In genomic region chr2:121659933-121660332, GRCh38 we compare ENCODE assay signal across 1 cellular context.
TF ChIP-seq lines count a peak whose summit lies in the region.

No MANE protein-coding gene starts in this region.

TF ChIP-seq in HepG2, 621 proteins besides CTCF, POLR2A, EP300 and RAD21 (continued from another document and continues in another):
- peak; percentile 33; the same call in 1 of the 2 replicates for TF ChIP-seq ARID4A (CRISPR knock-in tag; IDR thresholded peaks at IDR 0.05; ENCODE audit: borderline replicate concordance)
- no peak for TF ChIP-seq PLRG1 (conservative IDR thresholded peaks at IDR 0.05)
- no peak for TF ChIP-seq ATF2 (CRISPR knock-in tag; IDR thresholded peaks at IDR 0.05)
- no peak for TF ChIP-seq PHF8 (CRISPR knock-in tag; IDR thresholded peaks at IDR 0.05)
- no peak for TF ChIP-seq ATF3 (CRISPR knock-in tag; IDR thresholded peaks at IDR 0.05)
- 0 out of 2 replicates have a peak, but pooled peaks have one; percentile 39 for TF ChIP-seq ELF1 (CRISPR knock-in tag; IDR thresholded peaks at IDR 0.05)
- peak; percentile 74; the same call in 1 of the 2 replicates for TF ChIP-seq MEF2D (CRISPR knock-in tag; IDR thresholded peaks at IDR 0.05)
- no peak for TF ChIP-seq RERE (CRISPR knock-in tag; IDR thresholded peaks at IDR 0.05; ENCODE audit: low read depth)
- TF ChIP-seq ZNF670 (CRISPR knock-in tag; IDR thresholded peaks at IDR 0.05; ENCODE audit: borderline replicate concordance): peak; percentile 30; the same call in 1 of the 2 replicates
- peak; percentile 59; the same call in 1 of the 2 replicates for TF ChIP-seq SPEN (CRISPR knock-in tag; IDR thresholded peaks at IDR 0.05; ENCODE audit: low read depth)
- no peak for TF ChIP-seq WIZ (CRISPR knock-in tag; IDR thresholded peaks at IDR 0.05)
- TF ChIP-seq SOX5 (CRISPR knock-in tag; IDR thresholded peaks at IDR 0.05; ENCODE audit: borderline replicate concordance): no peak; the same call in 1 of the 2 replicates
- no peak for TF ChIP-seq U2AF2 (IDR thresholded peaks at IDR 0.05; ENCODE audit: low read depth, low read length)
- TF ChIP-seq IRF2 (CRISPR knock-in tag; IDR thresholded peaks at IDR 0.05): peak; percentile 58; the same call in 1 of the 2 replicates
- no peak for TF ChIP-seq ETS1 (CRISPR knock-in tag; IDR thresholded peaks at IDR 0.05)
- no peak for TF ChIP-seq SP1 (IDR thresholded peaks at IDR 0.05)
- no peak for TF ChIP-seq SP1 (CRISPR knock-in tag; IDR thresholded peaks at IDR 0.05)
- no peak for TF ChIP-seq REL (CRISPR knock-in tag; conservative IDR thresholded peaks at IDR 0.05)
- no peak for TF ChIP-seq ZFP41 (CRISPR knock-in tag; IDR thresholded peaks at IDR 0.05; ENCODE audit: borderline replicate concordance)
- TF ChIP-seq ARNT (IDR thresholded peaks at IDR 0.05): no peak
- no peak for TF ChIP-seq FOXP1 (IDR thresholded peaks at IDR 0.05)
- peak; percentile 71 for TF ChIP-seq FOXP1 (CRISPR knock-in tag; IDR thresholded peaks at IDR 0.05)
- no peak for TF ChIP-seq ZNF136 (CRISPR knock-in tag; IDR thresholded peaks at IDR 0.05; ENCODE audit: low read depth)
- TF ChIP-seq SRY (CRISPR knock-in tag; IDR thresholded peaks at IDR 0.05): no peak
- TF ChIP-seq ZNF317 (CRISPR knock-in tag; IDR thresholded peaks at IDR 0.05): no peak
- TF ChIP-seq SAFB2 (CRISPR knock-in tag; IDR thresholded peaks at IDR 0.05; ENCODE audit: borderline replicate concordance, low read depth): no peak
- TF ChIP-seq ZNF761 (CRISPR knock-in tag; conservative IDR thresholded peaks at IDR 0.05): no peak
- TF ChIP-seq SP2 (CRISPR knock-in tag; IDR thresholded peaks at IDR 0.05): no peak
- TF ChIP-seq ZBTB37 (CRISPR knock-in tag; IDR thresholded peaks at IDR 0.05): no peak
- TF ChIP-seq JDP2 (CRISPR knock-in tag; IDR thresholded peaks at IDR 0.05; ENCODE audit: borderline replicate concordance): no peak
- TF ChIP-seq SKI (IDR thresholded peaks at IDR 0.05; ENCODE audit: partially characterized antibody): no peak
- no peak for TF ChIP-seq ZNF235 (CRISPR knock-in tag; IDR thresholded peaks at IDR 0.05; ENCODE audit: borderline replicate concordance)
- no peak for TF ChIP-seq FOXC1 (CRISPR knock-in tag; IDR thresholded peaks at IDR 0.05; ENCODE audit: borderline replicate concordance)
- no peak for TF ChIP-seq KDM1A (CRISPR knock-in tag; IDR thresholded peaks at IDR 0.05)
- TF ChIP-seq CEBPZ (IDR thresholded peaks at IDR 0.05; ENCODE audit: low read length): no peak
- TF ChIP-seq JARID2 (CRISPR knock-in tag; IDR thresholded peaks at IDR 0.05; ENCODE audit: insufficient replicate concordance): no peak
- TF ChIP-seq KLF13 (CRISPR knock-in tag; IDR thresholded peaks at IDR 0.05): no peak
- TF ChIP-seq ONECUT2 (CRISPR knock-in tag; IDR thresholded peaks at IDR 0.05): no peak
- no peak for TF ChIP-seq ZNF205 (CRISPR knock-in tag; IDR thresholded peaks at IDR 0.05)
- no peak for TF ChIP-seq THAP7 (CRISPR knock-in tag; IDR thresholded peaks at IDR 0.05)
- no peak for TF ChIP-seq AHR (CRISPR knock-in tag; IDR thresholded peaks at IDR 0.05)
- TF ChIP-seq GMEB2 (CRISPR knock-in tag; IDR thresholded peaks at IDR 0.05; ENCODE audit: low read depth): no peak
- no peak for TF ChIP-seq RBM39 (IDR thresholded peaks at IDR 0.05; ENCODE audit: low read depth, low read length, poor library complexity, severe bottlenecking)
- TF ChIP-seq ZNF543 (CRISPR knock-in tag; IDR thresholded peaks at IDR 0.05): no peak
- peak; percentile 69 for TF ChIP-seq SAP130 (CRISPR knock-in tag; IDR thresholded peaks at IDR 0.05; ENCODE audit: low read depth)
- TF ChIP-seq ZNF224 (CRISPR knock-in tag; IDR thresholded peaks at IDR 0.05): no peak
- peak; percentile 71 for TF ChIP-seq POGZ (CRISPR knock-in tag; IDR thresholded peaks at IDR 0.05)
